In the genomic region with DNA sequence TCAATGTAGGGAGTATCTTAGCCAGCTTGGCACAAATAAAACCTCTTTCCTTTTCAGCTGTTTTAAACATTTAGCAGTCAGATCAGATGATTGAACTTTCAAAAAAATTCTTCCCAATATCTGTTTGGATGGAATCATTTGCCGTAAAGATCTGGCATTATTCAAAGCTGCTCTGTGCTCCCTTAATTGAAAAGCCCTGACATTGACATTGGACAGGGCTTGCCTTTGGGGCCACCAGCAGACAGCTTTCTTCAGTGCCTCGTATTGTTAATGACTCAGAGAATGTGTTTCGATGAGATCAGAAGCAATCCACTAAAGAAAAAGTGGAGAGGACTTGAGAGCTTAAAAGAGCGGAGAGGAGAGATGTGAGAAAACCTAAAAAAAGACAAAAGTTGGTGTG, we compare ENCODE assay signal across 15 cellular contexts.
"Had no signal": no experiment of that assay in that cellular context is flagged by ENCODE, and none has a peak within 500 bp of the region (broad histone marks: within the 10 kb centered on the region; RNA-seq: fewer than 3 reads in every experiment).

No MANE protein-coding gene starts in this region.

- H3K27me3 Mint-ChIP-seq: activated CD8-positive, alpha-beta memory T cell treated with anti-CD3 and anti-CD28 coated beads, Interleukin-2, amount 10 ng/mL, durations not matched to agents 7 days and 5 days; activated naive CD8-positive, alpha-beta T cell treated with anti-CD3 and anti-CD28 coated beads for 36 hours had no signal

- H3K9me3 Mint-ChIP-seq: activated T-cell treated with anti-CD3 and anti-CD28 coated beads, Interleukin-2, amount 50 U/mL, for 4 hours had no signal

- H3K4me3 Mint-ChIP-seq: activated CD8-positive, alpha-beta memory T cell treated with anti-CD3 and anti-CD28 coated beads, Interleukin-2, amount 10 ng/mL, durations not matched to agents 7 days and 5 days; activated naive CD8-positive, alpha-beta T cell treated with anti-CD3 and anti-CD28 coated beads for 36 hours; activated T-cell treated with anti-CD3 and anti-CD28 coated beads, Interleukin-2, amount 50 U/mL, for 4 hours had no signal

- H3K4me3 ChIP-seq: breast epithelium, dorsolateral prefrontal cortex, left ventricle myocardium inferior, thyroid gland, vagina had no signal

- H3K79me2 ChIP-seq: parathyroid adenoma had no signal

- H3K27ac ChIP-seq: breast epithelium, foreskin keratinocyte, left ventricle myocardium inferior, parathyroid adenoma, thyroid gland, vagina had no signal

- H3K9ac ChIP-seq: parathyroid adenoma had no signal

- H2AFZ ChIP-seq: parathyroid adenoma had no signal

- H3K27ac Mint-ChIP-seq: activated CD8-positive, alpha-beta memory T cell treated with anti-CD3 and anti-CD28 coated beads, Interleukin-2, amount 10 ng/mL, durations not matched to agents 7 days and 5 days; activated naive CD8-positive, alpha-beta T cell treated with anti-CD3 and anti-CD28 coated beads for 36 hours had no signal

- H3K4me1 ChIP-seq: breast epithelium, foreskin keratinocyte, left ventricle myocardium inferior, vagina had no signal

- DNase-seq: activated CD4-positive, alpha-beta T cell treated with anti-CD3 and anti-CD28 coated beads, Interleukin-2, amount 50 U/mL, for 4 hours; activated CD4-positive, CD25-positive, alpha-beta regulatory T cell; activated CD8-positive, alpha-beta memory T cell treated with anti-CD3 and anti-CD28 coated beads, Interleukin-2, amount 10 ng/mL, durations not matched to agents 7 days and 5 days; activated gamma-delta T cell treated with Interleukin-2 at 50 U/mL for 16 hours; activated naive CD8-positive, alpha-beta T cell treated with anti-CD3 and anti-CD28 coated beads for 36 hours; activated T-cell treated with anti-CD3 and anti-CD28 coated beads, Interleukin-2, amount 50 U/mL, for 4 hours; foreskin keratinocyte; left ventricle myocardium inferior; stimulated activated CD4-positive, alpha-beta T cell treated with anti-CD3 and anti-CD28 coated beads, Interleukin-4, amount 100 ng/mL, for 4 hours had no signal

- H3K27me3 ChIP-seq: breast epithelium, dorsolateral prefrontal cortex, foreskin keratinocyte, thyroid gland, vagina had no signal

- H3K9me3 ChIP-seq: breast epithelium, left ventricle myocardium inferior, thyroid gland, vagina had no signal

- ATAC-seq: activated CD8-positive, alpha-beta memory T cell treated with anti-CD3 and anti-CD28 coated beads, Interleukin-2, amount 10 ng/mL, durations not matched to agents 7 days and 5 days; activated T-cell treated with anti-CD3 and anti-CD28 coated beads, Interleukin-2, amount 50 U/mL, for 4 hours; esophagus mucosa; foreskin keratinocyte had no signal

- H3K36me3 ChIP-seq: breast epithelium, left ventricle myocardium inferior, thyroid gland, vagina had no signal
